29 cellular contexts compared by ENCODE assay signal in genomic region chr15:100348578-100348977, GRCh38. TPM values are rescaled to one million over a fixed set of nuclear protein-coding genes. Genes with fewer than 3 reads are reported as not detected.
DNase-seq lines count a peak whose midpoint lies in the region; ATAC-seq and TF ChIP-seq lines count a peak whose summit lies in the region.
"Had no signal": no experiment of that assay in that cellular context is flagged by ENCODE, and none has a peak within 500 bp of the region (broad histone marks: within the 10 kb centered on the region; RNA-seq: fewer than 3 reads in every experiment).

No MANE protein-coding gene starts in this region.

- TF ChIP-seq CTCF in smooth muscle cell (IDR thresholded peaks at IDR 0.05; ENCODE audit: borderline replicate concordance, insufficient read depth, poor library complexity, severe bottlenecking) (no peak), esophagus squamous epithelium (IDR thresholded peaks at IDR 0.05) (no peak), foreskin fibroblast (IDR thresholded peaks at IDR 0.05; ENCODE audit: low read depth, low read length) (no peak)

- H3K4me1 ChIP-seq in smooth muscle cell (ENCODE audit: low read depth) = no peaks in the 10 kb centered on the region
- H3K4me1 ChIP-seq in esophagus squamous epithelium = peaks cover 0 to 29% (median 6%) of the 10 kb centered on the region in 3 donors
- H3K4me1 ChIP-seq: HAP-1, Peyer's patch had no signal

- CTCF ChIA-PET in activated CD4-positive, alpha-beta T cell treated with anti-CD3 and anti-CD28 coated beads, Interleukin-2, amount 10 ng/mL, durations not matched to agents 7 days and 5 days (lab: Charles Lee) = interaction anchor here (1.4 to 6.4 kb wide), 5 partner anchors 11 to 659 kb away, joined by 5 to 117 read pairs (median 12); partner anchors contain the start of genes ADAMTS17, ASB7 and LINS1

- H3K4me1 Mint-ChIP-seq in activated CD4-positive, alpha-beta T cell treated with anti-CD3 and anti-CD28 coated beads, Interleukin-2, amount 10 ng/mL, durations not matched to agents 7 days and 5 days = peaks cover 10% of the 10 kb centered on the region

- H3K4me3 Mint-ChIP-seq in activated CD4-positive, alpha-beta T cell treated with anti-CD3 and anti-CD28 coated beads, Interleukin-2, amount 10 ng/mL, durations not matched to agents 7 days and 5 days = peak overlapping the region; percentile 25
- H3K4me3 Mint-ChIP-seq: activated CD4-positive, alpha-beta memory T cell treated with anti-CD3 and anti-CD28 coated beads, Interleukin-2, amount 10 ng/mL, durations not matched to agents 7 days and 5 days; activated naive CD8-positive, alpha-beta T cell treated with anti-CD3 and anti-CD28 coated beads, Interleukin-2, amount 50 U/mL, for 24 hours had no signal

- H3K9me3 ChIP-seq in smooth muscle cell (replicated peaks; ENCODE audit: low read depth) (no peaks in the 10 kb centered on the region), esophagus squamous epithelium (no peaks in the 10 kb centered on the region)
- H3K9me3 ChIP-seq: HAP-1, lower lobe of right lung, Peyer's patch, testis had no signal

- H4K20me1 ChIP-seq in smooth muscle cell (ENCODE audit: low read depth) = no peaks in the 10 kb centered on the region

- peaks cover 2% of the 10 kb centered on the region for H3K27me3 ChIP-seq in smooth muscle cell (ENCODE audit: low read depth)
- H3K27me3 ChIP-seq in esophagus squamous epithelium = no peaks in the 10 kb centered on the region
- H3K27me3 ChIP-seq: Peyer's patch, testis had no signal

- H3K36me3 ChIP-seq in smooth muscle cell (ENCODE audit: low read depth) (no peaks in the 10 kb centered on the region), esophagus squamous epithelium (no peaks in the 10 kb centered on the region)
- H3K36me3 ChIP-seq: HAP-1, lower lobe of right lung, Peyer's patch had no signal

- no peak for DNase-seq in activated CD4-positive, alpha-beta T cell treated with anti-CD3 and anti-CD28 coated beads, Interleukin-2, amount 10 ng/mL, durations not matched to agents 7 days and 5 days
- DNase-seq in activated CD4-positive, alpha-beta T cell treated with anti-CD3 and anti-CD28 coated beads for 48 hours = no peak
- DNase-seq in astrocyte of the hippocampus (ENCODE audit: low read depth, low spot score) (peak; percentile 24), kidney tubule cell (ENCODE audit: low spot score) (peak; percentile 51), smooth muscle cell (lab: John Stamatoyannopoulos, UW; ENCODE audit: unreplicated experiment) (no peak), esophagus squamous epithelium (lab: John Stamatoyannopoulos, UW) (no peak), foreskin fibroblast (no peak)
- DNase-seq: 8988T; activated CD4-positive, alpha-beta memory T cell treated with anti-CD3 and anti-CD28 coated beads, Interleukin-2, amount 10 ng/mL, durations not matched to agents 7 days and 5 days; activated CD4-positive, CD25-positive, alpha-beta regulatory T cell; activated effector memory CD4-positive, alpha-beta T cell treated with anti-CD3 and anti-CD28 coated beads, Interleukin-2, amount 50 U/mL, for 16 hours; activated naive CD8-positive, alpha-beta T cell treated with anti-CD3 and anti-CD28 coated beads, Interleukin-2, amount 50 U/mL, for 24 hours; cerebellar nuclear complex; DMS53; glutamatergic neuron; kidney glomerular epithelial cell; lower lobe of right lung; NCI-H1048; NCI-H1930; NCI-H526; nucleus accumbens; Peyer's patch; SIG-M5; stimulated activated naive CD8-positive, alpha-beta T cell treated with anti-CD3 and anti-CD28 coated beads, Interleukin-15, Interleukin-2, amounts not matched to agents 100 U/mL and 50 U/mL, for 24 hours; SW 1271; testis had no signal

- no peak for TF ChIP-seq POLR2A in esophagus squamous epithelium (IDR thresholded peaks at IDR 0.05)

- intact Hi-C loops in esophagus squamous epithelium (cut with DNase I) = loop anchor here (10.0 kb wide), 1 partner anchor 216 kb away; no protein-coding TSS in a partner anchor

- H3K27ac ChIP-seq in smooth muscle cell (ENCODE audit: low read depth) = no peak overlapping the region
- H3K27ac ChIP-seq in esophagus squamous epithelium = peak overlapping the region in 1 of 4 donors; percentile 97
- H3K27ac ChIP-seq: testis had no signal

- H3K27ac Mint-ChIP-seq in activated CD4-positive, alpha-beta T cell treated with anti-CD3 and anti-CD28 coated beads, Interleukin-2, amount 10 ng/mL, durations not matched to agents 7 days and 5 days = no peak overlapping the region
- H3K27ac Mint-ChIP-seq: activated CD4-positive, alpha-beta memory T cell treated with anti-CD3 and anti-CD28 coated beads, Interleukin-2, amount 10 ng/mL, durations not matched to agents 7 days and 5 days; activated naive CD8-positive, alpha-beta T cell treated with anti-CD3 and anti-CD28 coated beads, Interleukin-2, amount 50 U/mL, for 24 hours had no signal

- H3K36me3 Mint-ChIP-seq in activated CD4-positive, alpha-beta T cell treated with anti-CD3 and anti-CD28 coated beads, Interleukin-2, amount 10 ng/mL, durations not matched to agents 7 days and 5 days (ENCODE audit: low read depth) = no peaks in the 10 kb centered on the region

- H3K9ac ChIP-seq in smooth muscle cell (ENCODE audit: low read depth) = no peak overlapping the region

- H3K79me2 ChIP-seq in smooth muscle cell (ENCODE audit: low read depth) = no peaks in the 10 kb centered on the region

- H3F3A ChIP-seq in smooth muscle cell (ENCODE audit: low read depth) = peaks cover 6% of the 10 kb centered on the region

- H3K4me3 ChIP-seq in smooth muscle cell (peak overlapping the region; percentile 65), esophagus squamous epithelium (no peak overlapping the region), foreskin fibroblast (ENCODE audit: low read depth in 1 of 2, low read length in 2 of 2) (no peak overlapping the region)
- H3K4me3 ChIP-seq: HAP-1 had no signal

- no peak overlapping the region for H3K4me2 ChIP-seq in smooth muscle cell

- no peak overlapping the region for H2AFZ ChIP-seq in smooth muscle cell (ENCODE audit: low read depth)

- H3K27me3 Mint-ChIP-seq in activated CD4-positive, alpha-beta T cell treated with anti-CD3 and anti-CD28 coated beads, Interleukin-2, amount 10 ng/mL, durations not matched to agents 7 days and 5 days = peaks cover 2% of the 10 kb centered on the region
- H3K27me3 Mint-ChIP-seq: activated naive CD8-positive, alpha-beta T cell treated with anti-CD3 and anti-CD28 coated beads, Interleukin-2, amount 50 U/mL, for 24 hours had no signal

- POLR2A ChIA-PET in activated CD4-positive, alpha-beta T cell treated with anti-CD3 and anti-CD28 coated beads, Interleukin-2, amount 10 ng/mL, durations not matched to agents 7 days and 5 days (lab: Charles Lee) = no interaction called here

- ATAC-seq in GM18520 (IDR thresholded peaks at IDR 0.05; ENCODE audit: unreplicated experiment) = no peak
- ATAC-seq: activated naive CD8-positive, alpha-beta T cell treated with anti-CD3 and anti-CD28 coated beads, Interleukin-2, amount 50 U/mL, for 24 hours; lower lobe of right lung; stimulated activated naive CD8-positive, alpha-beta T cell treated with anti-CD3 and anti-CD28 coated beads, Interleukin-15, Interleukin-2, amounts not matched to agents 100 U/mL and 50 U/mL, for 24 hours had no signal

- 71% methylated on average over 8 of the region's 8 CpGs for WGBS in smooth muscle cell (ENCODE audit: low lambda C conversion rate)
- WGBS in esophagus squamous epithelium, 2 donors = 63 to 82% methylated on average over 8 of the region's 8 CpGs

- no peaks in the 10 kb centered on the region for H3K9me3 Mint-ChIP-seq in activated CD4-positive, alpha-beta T cell treated with anti-CD3 and anti-CD28 coated beads, Interleukin-2, amount 10 ng/mL, durations not matched to agents 7 days and 5 days
- H3K9me3 Mint-ChIP-seq: activated CD4-positive, alpha-beta memory T cell treated with anti-CD3 and anti-CD28 coated beads, Interleukin-2, amount 10 ng/mL, durations not matched to agents 7 days and 5 days; activated naive CD8-positive, alpha-beta T cell treated with anti-CD3 and anti-CD28 coated beads, Interleukin-2, amount 50 U/mL, for 24 hours had no signal

RNA-seq across cellular contexts. Expression of gene ADAMTS17, which starts 6.8 kb away (rescaled TPM):
- 1 to 10 TPM; 4.1 to 5.0 TPM for total RNA-seq in activated CD4-positive, alpha-beta T cell treated with anti-CD3 and anti-CD28 coated beads, Interleukin-2, amount 10 ng/mL, durations not matched to agents 7 days and 5 days
- total RNA-seq in smooth muscle cell (0.63 and 5.7 TPM in 2 replicates), esophagus squamous epithelium (10 to 100 TPM in 1 of 4 donors, 1 to 10 TPM in 3; 4.5 to 11.4 (median 6.6) TPM)
- 3.1 and 4.5 TPM in 2 replicates for polyA plus RNA-seq in smooth muscle cell
- total RNA-seq: endothelial cell of umbilical vein had no signal

Comparison
In these comparisons a context has a peak if more than half of its experiments do, and no peak if none do; other contexts are left out.
1. DNase-seq: peak in astrocyte of the hippocampus (single experiment) and kidney tubule cell (single experiment); none in activated CD4-positive, alpha-beta T cell treated with anti-CD3 and anti-CD28 coated beads, Interleukin-2, amount 10 ng/mL, durations not matched to agents 7 days and 5 days (single experiment), activated CD4-positive, alpha-beta T cell treated with anti-CD3 and anti-CD28 coated beads for 48 hours (single experiment), smooth muscle cell (single experiment), esophagus squamous epithelium (single experiment) and foreskin fibroblast (0 of 2).